In genomic region chr14:77416098-77416497, GRCh38 we compare ENCODE assay signal across 2 cellular contexts. TPM values are rescaled to one million over a fixed set of nuclear protein-coding genes. Genes with fewer than 3 reads are reported as not detected.
"Had no signal": no experiment of that assay in that cellular context is flagged by ENCODE, and none has a peak within 500 bp of the region (broad histone marks: within the 10 kb centered on the region; RNA-seq: fewer than 3 reads in every experiment).

No MANE protein-coding gene starts in this region.

RNA-seq across cellular contexts. Expression of gene NOXRED1, which starts 7.2 kb away (rescaled TPM):
- total RNA-seq: HT-29, HT1080 had no signal
